16 cellular contexts compared by ENCODE assay signal in the genomic region with DNA sequence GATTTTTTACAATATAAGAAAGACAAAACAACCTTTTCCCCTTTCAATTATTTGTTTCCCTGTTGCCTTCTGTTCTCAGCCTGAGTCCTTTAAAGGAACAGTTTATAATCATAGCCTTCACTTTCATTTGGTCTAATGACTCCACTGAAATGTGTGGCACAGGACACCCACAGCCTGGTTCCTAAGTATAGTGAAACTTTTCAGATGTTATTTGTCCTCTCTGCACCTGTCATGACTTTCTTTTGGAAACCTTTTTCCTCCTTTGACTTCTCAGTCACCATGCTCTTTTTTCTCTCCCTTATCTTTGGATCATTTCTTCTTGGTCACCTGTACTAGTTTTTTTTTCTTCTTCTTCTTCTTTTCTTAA.
A peak's percentile ranks its signal among the peaks of the same experiment; 100 is the strongest.
DNase-seq lines count a peak whose midpoint lies in the region; ATAC-seq and TF ChIP-seq lines count a peak whose summit lies in the region.
"Had no signal": no experiment of that assay in that cellular context is flagged by ENCODE, and none has a peak within 500 bp of the region (broad histone marks: within the 10 kb centered on the region; RNA-seq: fewer than 3 reads in every experiment).

No MANE protein-coding gene starts in this region.

- no peak for TF ChIP-seq CTCF in mucosa of descending colon (IDR thresholded peaks at IDR 0.05)

- no peak overlapping the region for H3K4me3 ChIP-seq in mucosa of descending colon
- H3K4me3 ChIP-seq: A549, GM23338 had no signal

- peak overlapping the region; percentile 20 for H3K27ac Mint-ChIP-seq in activated naive CD8-positive, alpha-beta T cell treated with anti-CD3 and anti-CD28 coated beads, Interleukin-2, amount 10 ng/mL, durations not matched to agents 7 days and 5 days
- no peak overlapping the region for H3K27ac Mint-ChIP-seq in activated naive CD8-positive, alpha-beta T cell treated with anti-CD3 and anti-CD28 coated beads for 36 hours
- no peak overlapping the region for H3K27ac Mint-ChIP-seq in activated naive CD8-positive, alpha-beta T cell treated with anti-CD3 and anti-CD28 coated beads, Interleukin-2, amount 50 U/mL, for 24 hours

- H3K4me1 ChIP-seq in mucosa of descending colon (ENCODE audit: low read depth): no peaks in the 10 kb centered on the region
- H3K4me1 ChIP-seq: A549 had no signal

- ATAC-seq in activated naive CD8-positive, alpha-beta T cell treated with anti-CD3 and anti-CD28 coated beads, Interleukin-2, amount 10 ng/mL, durations not matched to agents 7 days and 5 days (ENCODE audit: low read depth): peak; percentile 38
- peak; percentile 53 for ATAC-seq in HG03025 (IDR thresholded peaks at IDR 0.05; ENCODE audit: low FRiP score, unreplicated experiment)
- peak; percentile 46 for ATAC-seq in activated naive CD8-positive, alpha-beta T cell treated with anti-CD3 and anti-CD28 coated beads, Interleukin-2, amount 50 U/mL, for 24 hours
- ATAC-seq in mucosa of descending colon: no peak
- no peak for ATAC-seq in HG02840 (IDR thresholded peaks at IDR 0.05; ENCODE audit: low FRiP score, unreplicated experiment)
- ATAC-seq: A549, GM23338, HCT116 had no signal

- H3K36me3 Mint-ChIP-seq in activated naive CD8-positive, alpha-beta T cell treated with anti-CD3 and anti-CD28 coated beads, Interleukin-2, amount 10 ng/mL, durations not matched to agents 7 days and 5 days: peaks cover 28% of the 10 kb centered on the region
- H3K36me3 Mint-ChIP-seq in activated naive CD8-positive, alpha-beta T cell treated with anti-CD3 and anti-CD28 coated beads for 36 hours: no peaks in the 10 kb centered on the region
- H3K36me3 Mint-ChIP-seq in activated naive CD8-positive, alpha-beta T cell treated with anti-CD3 and anti-CD28 coated beads, Interleukin-2, amount 50 U/mL, for 24 hours (ENCODE audit: low read depth): no peaks in the 10 kb centered on the region

- POLR2A ChIA-PET in activated naive CD8-positive, alpha-beta T cell treated with anti-CD3 and anti-CD28 coated beads, Interleukin-2, amount 10 ng/mL, durations not matched to agents 7 days and 5 days (lab: Charles Lee): no interaction called here

- intact Hi-C loops in mucosa of descending colon (cut with DNase I, micrococcal nuclease): no loop called here

- no peak for DNase-seq in activated naive CD8-positive, alpha-beta T cell treated with anti-CD3 and anti-CD28 coated beads, Interleukin-2, amount 10 ng/mL, durations not matched to agents 7 days and 5 days
- DNase-seq in activated naive CD8-positive, alpha-beta T cell treated with anti-CD3 and anti-CD28 coated beads for 36 hours: no peak
- DNase-seq in activated naive CD8-positive, alpha-beta T cell treated with anti-CD3 and anti-CD28 coated beads, Interleukin-2, amount 50 U/mL, for 24 hours: no peak
- DNase-seq in cortex of kidney (lab: John Stamatoyannopoulos, UW) (no peak), mucosa of descending colon (no peak), D341Med (ENCODE audit: low spot score) (no peak)
- DNase-seq: C1 segment of cervical spinal cord, GF-D8, IMR-90, NCI-H187, NCI-H526 treated with DMSO at 0.1 percent for 48 hours had no signal

- H3K36me3 ChIP-seq in mucosa of descending colon (ENCODE audit: low read depth): no peaks in the 10 kb centered on the region

- H3K9me3 Mint-ChIP-seq in activated naive CD8-positive, alpha-beta T cell treated with anti-CD3 and anti-CD28 coated beads, Interleukin-2, amount 10 ng/mL, durations not matched to agents 7 days and 5 days: peaks cover 2% of the 10 kb centered on the region
- no peaks in the 10 kb centered on the region for H3K9me3 Mint-ChIP-seq in activated naive CD8-positive, alpha-beta T cell treated with anti-CD3 and anti-CD28 coated beads for 36 hours
- no peaks in the 10 kb centered on the region for H3K9me3 Mint-ChIP-seq in activated naive CD8-positive, alpha-beta T cell treated with anti-CD3 and anti-CD28 coated beads, Interleukin-2, amount 50 U/mL, for 24 hours
- H3K9me3 Mint-ChIP-seq: GM23338 had no signal

- no peaks in the 10 kb centered on the region for H3K9me3 ChIP-seq in mucosa of descending colon
- H3K9me3 ChIP-seq: A549 had no signal

- H3K4me1 Mint-ChIP-seq in activated naive CD8-positive, alpha-beta T cell treated with anti-CD3 and anti-CD28 coated beads, Interleukin-2, amount 10 ng/mL, durations not matched to agents 7 days and 5 days: peaks cover 41% of the 10 kb centered on the region
- peaks cover 19% of the 10 kb centered on the region for H3K4me1 Mint-ChIP-seq in activated naive CD8-positive, alpha-beta T cell treated with anti-CD3 and anti-CD28 coated beads for 36 hours
- H3K4me1 Mint-ChIP-seq in activated naive CD8-positive, alpha-beta T cell treated with anti-CD3 and anti-CD28 coated beads, Interleukin-2, amount 50 U/mL, for 24 hours: peaks cover 13% of the 10 kb centered on the region

- peaks cover 8% of the 10 kb centered on the region for H3K27me3 Mint-ChIP-seq in activated naive CD8-positive, alpha-beta T cell treated with anti-CD3 and anti-CD28 coated beads, Interleukin-2, amount 10 ng/mL, durations not matched to agents 7 days and 5 days
- H3K27me3 Mint-ChIP-seq in activated naive CD8-positive, alpha-beta T cell treated with anti-CD3 and anti-CD28 coated beads for 36 hours: peaks cover 52% of the 10 kb centered on the region
- peaks cover 28% of the 10 kb centered on the region for H3K27me3 Mint-ChIP-seq in activated naive CD8-positive, alpha-beta T cell treated with anti-CD3 and anti-CD28 coated beads, Interleukin-2, amount 50 U/mL, for 24 hours

- peak overlapping the region; percentile 34 for H3K4me3 Mint-ChIP-seq in activated naive CD8-positive, alpha-beta T cell treated with anti-CD3 and anti-CD28 coated beads, Interleukin-2, amount 10 ng/mL, durations not matched to agents 7 days and 5 days
- H3K4me3 Mint-ChIP-seq in activated naive CD8-positive, alpha-beta T cell treated with anti-CD3 and anti-CD28 coated beads for 36 hours: no peak overlapping the region
- H3K4me3 Mint-ChIP-seq in activated naive CD8-positive, alpha-beta T cell treated with anti-CD3 and anti-CD28 coated beads, Interleukin-2, amount 50 U/mL, for 24 hours: no peak overlapping the region
- H3K4me3 Mint-ChIP-seq: GM23338 had no signal

Comparison
In these comparisons a context has a peak if more than half of its experiments do, and no peak if none do; other contexts are left out.
1. ATAC-seq: peak in activated naive CD8-positive, alpha-beta T cell treated with anti-CD3 and anti-CD28 coated beads, Interleukin-2, amount 10 ng/mL, durations not matched to agents 7 days and 5 days (single experiment), HG03025 (single experiment) and activated naive CD8-positive, alpha-beta T cell treated with anti-CD3 and anti-CD28 coated beads, Interleukin-2, amount 50 U/mL, for 24 hours (single experiment); none in mucosa of descending colon (single experiment) and HG02840 (single experiment).